Comparison of ENCODE assay signal across 26 cellular contexts in genomic region chr11:116414357-116414756, GRCh38.
"Had no signal": no experiment of that assay in that cellular context is flagged by ENCODE, and none has a peak within 500 bp of the region (broad histone marks: within the 10 kb centered on the region; RNA-seq: fewer than 3 reads in every experiment).

No MANE protein-coding gene starts in this region.

- H3K9me3 Mint-ChIP-seq: activated naive CD4-positive, alpha-beta T cell treated with anti-CD3 and anti-CD28 coated beads for 36 hours; activated naive CD8-positive, alpha-beta T cell treated with anti-CD3 and anti-CD28 coated beads, Interleukin-2, amount 10 ng/mL, durations not matched to agents 7 days and 5 days; naive thymus-derived CD8-positive, alpha-beta T cell; stimulated activated naive B cell treated with anti-CD40 and anti-IgM and Interleukin-4, amounts not matched to agents 10 μg/mL and 1 μg/mL and 100 μg/mL, for 72 hours; T-helper 2 cell treated with Interferon-gamma antibody and Interleukin-4, amounts not matched to agents 5 μg/mL and 100 μg/mL, for 36 hours had no signal

- H3K27ac Mint-ChIP-seq: activated naive CD4-positive, alpha-beta T cell treated with anti-CD3 and anti-CD28 coated beads for 36 hours; activated naive CD8-positive, alpha-beta T cell treated with anti-CD3 and anti-CD28 coated beads, Interleukin-2, amount 10 ng/mL, durations not matched to agents 7 days and 5 days; naive thymus-derived CD8-positive, alpha-beta T cell; progenitor cell of endocrine pancreas; stimulated activated naive B cell treated with anti-CD40 and anti-IgM and Interleukin-4, amounts not matched to agents 10 μg/mL and 1 μg/mL and 100 μg/mL, for 72 hours; T-helper 2 cell treated with Interferon-gamma antibody and Interleukin-4, amounts not matched to agents 5 μg/mL and 100 μg/mL, for 36 hours had no signal

- ATAC-seq: activated CD4-positive, CD25-positive, alpha-beta regulatory T cell treated with anti-CD3 and anti-CD28 coated beads, Interleukin-2, amount 50 U/mL, for 24 hours; heart left ventricle; naive thymus-derived CD8-positive, alpha-beta T cell; stimulated activated naive B cell treated with anti-CD40 and anti-IgM and Interleukin-4, amounts not matched to agents 10 μg/mL and 1 μg/mL and 100 μg/mL, for 72 hours had no signal

- H3K9me3 ChIP-seq: ascending aorta, esophagus muscularis mucosa, heart left ventricle, ovary, stomach, suprapubic skin, tibial nerve had no signal

- H3K4me1 ChIP-seq: ascending aorta, foreskin keratinocyte, heart left ventricle, suprapubic skin had no signal

- H3K4me1 Mint-ChIP-seq: activated naive CD8-positive, alpha-beta T cell treated with anti-CD3 and anti-CD28 coated beads, Interleukin-2, amount 10 ng/mL, durations not matched to agents 7 days and 5 days; naive thymus-derived CD8-positive, alpha-beta T cell; stimulated activated naive B cell treated with anti-CD40 and anti-IgM and Interleukin-4, amounts not matched to agents 10 μg/mL and 1 μg/mL and 100 μg/mL, for 72 hours had no signal

- H3K4me3 Mint-ChIP-seq: activated naive CD4-positive, alpha-beta T cell treated with anti-CD3 and anti-CD28 coated beads for 36 hours; activated naive CD8-positive, alpha-beta T cell treated with anti-CD3 and anti-CD28 coated beads, Interleukin-2, amount 10 ng/mL, durations not matched to agents 7 days and 5 days; naive thymus-derived CD8-positive, alpha-beta T cell; stimulated activated naive B cell treated with anti-CD40 and anti-IgM and Interleukin-4, amounts not matched to agents 10 μg/mL and 1 μg/mL and 100 μg/mL, for 72 hours; T-helper 2 cell treated with Interferon-gamma antibody and Interleukin-4, amounts not matched to agents 5 μg/mL and 100 μg/mL, for 36 hours had no signal

- H3K4me3 ChIP-seq: ascending aorta, esophagus muscularis mucosa, heart left ventricle, ovary, stomach, suprapubic skin, tibial nerve had no signal

- H3K36me3 ChIP-seq: ascending aorta, brain microvascular endothelial cell, esophagus muscularis mucosa, heart left ventricle, ovary, stomach, suprapubic skin, tibial nerve, WERI-Rb-1 had no signal

- H3K27me3 ChIP-seq: ascending aorta, brain microvascular endothelial cell, esophagus muscularis mucosa, foreskin keratinocyte, heart left ventricle, ovary, tibial nerve had no signal

- H3K36me3 Mint-ChIP-seq: activated naive CD8-positive, alpha-beta T cell treated with anti-CD3 and anti-CD28 coated beads, Interleukin-2, amount 10 ng/mL, durations not matched to agents 7 days and 5 days; naive thymus-derived CD8-positive, alpha-beta T cell; stimulated activated naive B cell treated with anti-CD40 and anti-IgM and Interleukin-4, amounts not matched to agents 10 μg/mL and 1 μg/mL and 100 μg/mL, for 72 hours had no signal

- DNase-seq: activated CD4-positive, alpha-beta T cell treated with anti-CD3 and anti-CD28 coated beads for 48 hours; activated CD4-positive, alpha-beta T cell treated with anti-CD3 and anti-CD28 coated beads, Interleukin-2, amount 50 U/mL, for 48 hours; activated CD8-positive, alpha-beta memory T cell treated with anti-CD3 and anti-CD28 coated beads for 24 hours; activated effector memory CD4-positive, alpha-beta T cell treated with Interleukin-2 at 50 U/mL for 16 hours; activated naive CD4-positive, alpha-beta T cell treated with anti-CD3 and anti-CD28 coated beads for 36 hours; activated naive CD8-positive, alpha-beta T cell treated with anti-CD3 and anti-CD28 coated beads, Interleukin-2, amount 10 ng/mL, durations not matched to agents 7 days and 5 days; brain microvascular endothelial cell; foreskin keratinocyte; heart left ventricle; midbrain; naive thymus-derived CD8-positive, alpha-beta T cell; ovary; retina; stimulated activated CD4-positive, alpha-beta T cell treated with anti-CD3 and anti-CD28 coated beads, Interleukin-15, amount 100 ng/mL, for 24 hours; stimulated activated CD4-positive, alpha-beta T cell treated with anti-CD3 and anti-CD28 coated beads, Interleukin-2, amount 100 ng/mL, for 24 hours; stimulated activated naive B cell treated with anti-CD40 and anti-IgM and Interleukin-4, amounts not matched to agents 10 μg/mL and 1 μg/mL and 100 μg/mL, for 72 hours; stomach; T-helper 1 cell; WERI-Rb-1 had no signal

- H3K27ac ChIP-seq: ascending aorta, brain microvascular endothelial cell, foreskin keratinocyte, ovary, stomach, suprapubic skin, tibial nerve, WERI-Rb-1 had no signal
